ENCODE assay signal across 8 cellular contexts in the genomic region with DNA sequence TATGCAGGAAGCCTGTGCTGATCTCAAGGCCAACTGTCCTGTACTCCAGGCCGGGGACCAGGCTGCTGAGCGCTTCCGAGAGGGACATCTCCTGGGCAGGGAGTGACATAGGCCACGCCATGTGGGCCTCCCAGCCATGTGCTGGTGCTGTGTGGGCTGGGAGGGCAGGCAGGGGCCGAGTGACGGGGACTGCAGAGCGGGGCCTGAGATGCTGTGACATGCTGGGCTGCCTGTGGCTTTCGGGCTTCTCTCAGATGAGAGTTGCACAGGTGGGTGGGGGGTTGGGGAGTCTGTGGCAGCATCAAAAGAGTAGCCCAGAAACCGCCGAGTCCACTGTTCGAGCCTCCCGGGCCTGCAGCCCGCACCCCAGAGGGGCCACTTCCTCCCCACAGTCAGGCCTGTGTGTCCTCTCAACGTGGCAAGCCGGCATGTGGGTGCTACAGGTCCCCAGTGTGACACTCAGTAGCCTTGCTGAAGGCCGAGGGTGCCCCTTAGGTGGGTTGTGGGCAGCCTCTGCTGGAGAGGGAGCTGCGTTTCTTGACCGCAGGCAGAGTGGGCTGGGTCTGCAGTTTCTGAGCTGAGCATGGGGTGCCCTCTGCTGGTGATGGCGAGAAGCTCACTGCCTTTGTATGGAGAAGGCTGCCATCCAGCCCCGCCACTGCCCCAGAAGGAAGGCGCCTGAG.
DNase-seq lines count a peak whose midpoint lies in the region; ATAC-seq and TF ChIP-seq lines count a peak whose summit lies in the region.

No MANE protein-coding gene starts in this region.

- H3K27me3 ChIP-seq in neutrophil (no peaks in the 10 kb centered on the region), stomach smooth muscle (ENCODE audit: control insufficient read depth in 1 of 2, insufficient read depth in 2 of 2, low read length in 2 of 2) (no peaks in the 10 kb centered on the region)

- TF ChIP-seq EP300 in Ishikawa (IDR thresholded peaks at IDR 0.05; ENCODE audit: borderline replicate concordance) = no peak

- DNase-seq in DMS114 treated with DMSO at 0.1 percent for 48 hours (lab: John Stamatoyannopoulos, UW; ENCODE audit: unreplicated experiment) = peak; percentile 52
- DNase-seq in RPMI8226 = peak; percentile 77
- peak; percentile 64 for DNase-seq in activated T-helper 9 cell treated with anti-CD3 and anti-CD28 coated beads, Interleukin-2, amount 50 U/mL, for 16 hours (ENCODE audit: low read depth)
- peak in 1 of 2 donors; percentile 85 for DNase-seq in foreskin fibroblast

- H3K4me1 ChIP-seq in neutrophil (ENCODE audit: control insufficient read depth in 1 of 2, insufficient read depth in 1 of 2, low read depth in 1 of 2, low read length in 1 of 2) (peaks cover 3 to 6% of the 10 kb centered on the region in 2 experiments), stomach smooth muscle (ENCODE audit: control insufficient read depth, insufficient read depth, low read length) (peaks cover 82% of the 10 kb centered on the region)

- H3K9ac ChIP-seq in stomach smooth muscle (ENCODE audit: low read length in 2 of 2) = peak overlapping the region; percentile 72 to 75

- no peak for ATAC-seq in HG03354 (IDR thresholded peaks at IDR 0.05; ENCODE audit: poor library complexity, severe bottlenecking, unreplicated experiment)

- H3K9me3 ChIP-seq in neutrophil = no peaks in the 10 kb centered on the region
- H3K9me3 ChIP-seq in stomach smooth muscle (ENCODE audit: control insufficient read depth in 2 of 2, low read length in 2 of 2) = no peaks in the 10 kb centered on the region

- H3K36me3 ChIP-seq in neutrophil = peaks cover 94% of the 10 kb centered on the region
- peaks cover 8 to 20% of the 10 kb centered on the region in 2 donors for H3K36me3 ChIP-seq in stomach smooth muscle (ENCODE audit: control insufficient read depth in 2 of 2, insufficient read depth in 2 of 2, low read length in 2 of 2)

- peak; percentile 89 for TF ChIP-seq CTCF in foreskin fibroblast (IDR thresholded peaks at IDR 0.05; ENCODE audit: low read depth, low read length)
- peak; percentile 88 for TF ChIP-seq CTCF in neutrophil (IDR thresholded peaks at IDR 0.05)

- peak; percentile 95 for TF ChIP-seq RAD21 in Ishikawa (IDR thresholded peaks at IDR 0.05; ENCODE audit: low read depth)

- H3K4me3 ChIP-seq in foreskin fibroblast (ENCODE audit: low read depth in 1 of 2, low read length in 2 of 2) = no peak overlapping the region
- H3K4me3 ChIP-seq in neutrophil (ENCODE audit: low read depth in 1 of 2, low read length in 1 of 2) = no peak overlapping the region
- peak overlapping the region; percentile 26 to 63 for H3K4me3 ChIP-seq in stomach smooth muscle (ENCODE audit: low read length in 2 of 2)

- H3K27ac ChIP-seq in neutrophil = no peak overlapping the region
- H3K27ac ChIP-seq in stomach smooth muscle (ENCODE audit: low read length) = peak overlapping the region; percentile 98

TF ChIP-seq in Ishikawa, 13 proteins besides CTCF, POLR2A, EP300 and RAD21:
- TF ChIP-seq FOXM1 (IDR thresholded peaks at IDR 0.05; ENCODE audit: borderline replicate concordance, low read depth) = 0 out of 2 replicates have a peak, but pooled peaks have one; percentile 3
- no peak for TF ChIP-seq YY1 (IDR thresholded peaks at IDR 0.05; ENCODE audit: low read depth)

Comparison
In these comparisons a context has a peak if more than half of its experiments do, and no peak if none do; other contexts are left out.
1. H3K4me3 ChIP-seq: peak in stomach smooth muscle (2 of 2); none in foreskin fibroblast (0 of 2) and neutrophil (0 of 2).